In the genomic region with DNA sequence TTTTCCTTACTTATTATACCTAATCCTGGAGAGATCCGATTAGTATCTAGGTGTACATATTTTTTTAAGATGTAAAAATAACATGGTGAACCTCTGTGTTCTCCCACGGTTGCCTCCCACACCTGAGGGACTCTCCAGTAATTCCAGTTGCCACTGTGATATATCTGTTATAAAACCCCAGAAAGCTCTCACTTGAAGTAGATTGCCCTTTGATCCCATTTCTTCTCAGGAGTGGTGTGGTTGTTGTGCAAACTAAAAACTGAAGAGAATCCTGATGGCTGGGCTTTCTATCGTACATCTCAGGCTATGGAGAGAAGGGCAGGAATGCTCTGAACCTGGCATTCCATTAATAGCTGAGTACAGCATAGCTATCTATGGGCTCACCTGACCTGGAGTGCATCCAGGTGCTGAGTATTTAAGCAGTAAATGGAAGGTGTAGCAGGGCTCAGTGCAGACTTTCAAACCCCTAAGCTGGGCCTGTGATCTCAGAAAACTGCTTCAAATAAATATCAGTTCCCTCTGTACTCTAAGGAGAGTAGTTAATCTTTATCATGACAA, we compare ENCODE assay signal across 1 cellular context.
TF ChIP-seq lines count a peak whose summit lies in the region.

No MANE protein-coding gene starts in this region.

TF ChIP-seq in GM23338, 12 proteins besides CTCF, POLR2A, EP300 and RAD21 (continued from another document):
- no peak for TF ChIP-seq ZNF462 (CRISPR knock-in tag; IDR thresholded peaks at IDR 0.05)
- TF ChIP-seq EZH2 (IDR thresholded peaks at IDR 0.05; ENCODE audit: low read depth, unreplicated experiment): no peak
